In the genomic region with DNA sequence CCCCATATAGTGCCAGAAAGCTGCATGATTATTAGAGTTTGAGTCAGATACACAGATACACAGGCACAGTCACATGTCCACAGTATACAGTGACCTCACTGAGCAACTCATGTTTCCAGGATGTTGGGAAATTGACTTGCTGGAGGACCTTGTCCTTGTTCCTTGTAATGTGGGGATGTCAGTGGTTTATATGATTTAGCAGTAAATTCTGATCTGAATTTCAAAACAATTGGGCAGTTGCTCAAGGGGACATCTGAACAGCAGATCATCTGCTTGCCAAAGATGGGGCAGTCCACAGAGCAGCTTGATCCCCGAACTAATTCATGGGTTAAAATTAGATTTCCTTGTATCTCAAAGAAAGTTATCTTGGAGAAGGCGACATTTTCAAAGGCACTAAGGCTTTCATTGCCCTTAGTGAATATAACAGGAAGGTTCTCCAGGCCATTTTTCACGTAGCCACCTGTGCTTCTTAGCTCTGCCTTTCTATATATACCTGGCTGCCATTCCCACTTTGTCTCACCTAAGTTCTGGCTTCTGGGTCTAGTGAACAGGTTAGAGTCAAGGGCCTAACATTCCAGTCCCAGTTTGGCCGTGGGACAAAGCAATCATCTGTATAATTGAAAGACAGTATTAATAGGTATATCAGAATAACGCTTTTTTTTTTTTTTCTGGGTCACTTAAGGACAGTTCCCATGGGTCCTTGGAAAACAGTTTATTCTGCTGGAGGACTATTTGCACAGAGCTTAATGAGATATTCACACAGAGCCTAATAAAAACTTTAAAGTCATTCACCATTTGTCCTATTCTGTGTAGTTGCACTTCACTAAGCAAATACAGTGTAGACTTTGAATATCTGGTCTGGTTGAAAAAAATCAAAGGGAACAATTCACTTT, we compare ENCODE assay signal across 8 cellular contexts.
DNase-seq lines count a peak whose midpoint lies in the region; ATAC-seq, FAIRE-seq and TF ChIP-seq lines count a peak whose summit lies in the region.

No MANE protein-coding gene starts in this region.

- H3K27ac Mint-ChIP-seq in activated CD4-positive, alpha-beta T cell treated with anti-CD3 and anti-CD28 coated beads, Interleukin-2, amount 10 ng/mL, durations not matched to agents 24 days and 14 days = no peak overlapping the region

- no peaks in the 10 kb centered on the region for H3K36me3 Mint-ChIP-seq in activated CD4-positive, alpha-beta T cell treated with anti-CD3 and anti-CD28 coated beads, Interleukin-2, amount 10 ng/mL, durations not matched to agents 24 days and 14 days (ENCODE audit: low read depth)

- H3K27me3 ChIP-seq in BJ (ENCODE audit: control insufficient read depth, insufficient read depth, low read length) = no peaks in the 10 kb centered on the region
- H3K27me3 ChIP-seq in colonic mucosa = no peaks in the 10 kb centered on the region

- H3K4me1 Mint-ChIP-seq in activated CD4-positive, alpha-beta T cell treated with anti-CD3 and anti-CD28 coated beads, Interleukin-2, amount 10 ng/mL, durations not matched to agents 24 days and 14 days = no peaks in the 10 kb centered on the region

- H3K36me3 ChIP-seq in BJ (ENCODE audit: control insufficient read depth, insufficient read depth, low read length) (no peaks in the 10 kb centered on the region), colonic mucosa (no peaks in the 10 kb centered on the region)

- no peak for FAIRE-seq in D721Med (lab: Jason Lieb, UNC)

- H3K9ac ChIP-seq in colonic mucosa (ENCODE audit: low read depth in 2 of 2, low read length in 2 of 2) = peak overlapping the region in 1 of 2 donors; percentile 40

- TF ChIP-seq POLR2A in NB4 (IDR thresholded peaks at IDR 0.05; ENCODE audit: extremely low read depth, insufficient read length) = no peak

- POLR2A ChIA-PET in BJ (lab: Charles Lee) = interaction anchor here (0.5 kb wide), 1 partner anchor 272 kb away, joined by 10 read pairs; no protein-coding TSS in a partner anchor

- intact Hi-C loops in colonic mucosa (cut with DNase I) = no loop called here
- intact Hi-C loops in activated CD4-positive, alpha-beta T cell treated with anti-CD3 and anti-CD28 coated beads, Interleukin-2, amount 10 ng/mL, durations not matched to agents 24 days and 14 days (cut with micrococcal nuclease) = no loop called here

- peaks cover 3% of the 10 kb centered on the region for H3K4me1 ChIP-seq in colonic mucosa

- H3K9me3 ChIP-seq in colonic mucosa = no peaks in the 10 kb centered on the region

- no peak overlapping the region for H3K4me3 Mint-ChIP-seq in activated CD4-positive, alpha-beta T cell treated with anti-CD3 and anti-CD28 coated beads, Interleukin-2, amount 10 ng/mL, durations not matched to agents 24 days and 14 days

- H3K27me3 Mint-ChIP-seq in activated CD4-positive, alpha-beta T cell treated with anti-CD3 and anti-CD28 coated beads, Interleukin-2, amount 10 ng/mL, durations not matched to agents 24 days and 14 days = no peaks in the 10 kb centered on the region

- TF ChIP-seq CTCF in BJ (IDR thresholded peaks at IDR 0.05; ENCODE audit: insufficient read depth, low read depth, low read length) (no peak), NB4 (IDR thresholded peaks at IDR 0.05; ENCODE audit: low read depth, low read length) (no peak), colonic mucosa (IDR thresholded peaks at IDR 0.05) (no peak), D721Med (IDR thresholded peaks at IDR 0.05; ENCODE audit: insufficient read depth, missing control alignments) (no peak)

- H3K9me3 Mint-ChIP-seq in activated CD4-positive, alpha-beta T cell treated with anti-CD3 and anti-CD28 coated beads, Interleukin-2, amount 10 ng/mL, durations not matched to agents 24 days and 14 days = no peaks in the 10 kb centered on the region

- DNase-seq in BJ (ENCODE audit: low read depth) (peak; percentile 82), NB4 (ENCODE audit: low read depth) (peak; percentile 63), colonic mucosa (peak; percentile 52), myocyte (ENCODE audit: low read depth) (peak; percentile 18), D721Med (ENCODE audit: insufficient read length, low spot score) (no peak)
- DNase-seq in activated CD4-positive, alpha-beta T cell treated with anti-CD3 and anti-CD28 coated beads, Interleukin-2, amount 10 ng/mL, durations not matched to agents 24 days and 14 days = no peak
- no peak for DNase-seq in activated CD4-positive, alpha-beta T cell treated with anti-CD3 and anti-CD28 coated beads for 4 hours

- H3K4me3 ChIP-seq in BJ (ENCODE audit: low read depth, low read length) (no peak overlapping the region), NB4 (ENCODE audit: low read depth, low read length) (no peak overlapping the region), colonic mucosa (no peak overlapping the region)

- H3K27ac ChIP-seq in colonic mucosa = peak overlapping the region; percentile 68

- ATAC-seq in GM21576 (IDR thresholded peaks at IDR 0.05; ENCODE audit: unreplicated experiment) = no peak

- CTCF ChIA-PET in BJ (lab: Yijun Ruan, JAX) = interaction anchor here (1.4 to 1.7 kb wide), 2 partner anchors 9 to 111 kb away, joined by 5 to 11 read pairs; no protein-coding TSS in a partner anchor

Comparison
In these comparisons a context has a peak if more than half of its experiments do, and no peak if none do; other contexts are left out.
1. DNase-seq: peak in BJ (single experiment), NB4 (single experiment), colonic mucosa (single experiment) and myocyte (single experiment); none in activated CD4-positive, alpha-beta T cell treated with anti-CD3 and anti-CD28 coated beads, Interleukin-2, amount 10 ng/mL, durations not matched to agents 24 days and 14 days (single experiment), activated CD4-positive, alpha-beta T cell treated with anti-CD3 and anti-CD28 coated beads for 4 hours (0 of 2) and D721Med (single experiment).